ENCODE assay signal across 24 cellular contexts in genomic region chr1:204170494-204171155, GRCh38. TPM values are rescaled to one million over a fixed set of nuclear protein-coding genes. Genes with fewer than 3 reads are reported as not detected.
DNase-seq lines count a peak whose midpoint lies in the region; ATAC-seq, FAIRE-seq and TF ChIP-seq lines count a peak whose summit lies in the region.
"Had no signal": no experiment of that assay in that cellular context is flagged by ENCODE, and none has a peak within 500 bp of the region (broad histone marks: within the 10 kb centered on the region; RNA-seq: fewer than 3 reads in every experiment).

No MANE protein-coding gene starts in this region.

- TF ChIP-seq CTCF in D721Med (IDR thresholded peaks at IDR 0.05; ENCODE audit: insufficient read depth, missing control alignments), result no peak
- TF ChIP-seq CTCF in PC-9 (conservative IDR thresholded peaks at IDR 0.05), result no peak
- TF ChIP-seq CTCF in epithelial cell of esophagus (IDR thresholded peaks at IDR 0.05; ENCODE audit: insufficient read depth, low read depth, low read length, missing control alignments), result no peak
- TF ChIP-seq CTCF in right lobe of liver (IDR thresholded peaks at IDR 0.05), result no peak
- TF ChIP-seq CTCF in Caco-2 (IDR thresholded peaks at IDR 0.05; ENCODE audit: insufficient read depth in 1 of 2, low read depth in 1 of 2, low read length in 1 of 2, severe bottlenecking in 1 of 2, unreplicated experiment in 1 of 2), result no peak

- FAIRE-seq in D721Med (lab: Jason Lieb, UNC), result peak; percentile 83
- FAIRE-seq: G401.6, GM12878, H1, K562 had no signal

- H3K4me3 Mint-ChIP-seq in Caco-2 (ENCODE audit: unreplicated experiment), result no peak overlapping the region
- no peak overlapping the region for H3K4me3 Mint-ChIP-seq in stimulated activated naive CD8-positive, alpha-beta T cell treated with anti-CD3 and anti-CD28 coated beads, Interleukin-15, amount 100 ng/mL, for 72 hours

- no peaks in the 10 kb centered on the region for H3K27me3 ChIP-seq in PC-9 (ENCODE audit: insufficient read depth, low read depth)
- H3K27me3 ChIP-seq in right lobe of liver, result no peaks in the 10 kb centered on the region
- H3K27me3 ChIP-seq in Caco-2 (replicated peaks; ENCODE audit: control insufficient read depth, insufficient read depth, low read length), result no peaks in the 10 kb centered on the region; the same call in 1 of the 2 replicates

- H3K4me1 ChIP-seq in PC-9 (replicated peaks; ENCODE audit: insufficient read depth), result peaks cover 45% of the 10 kb centered on the region
- H3K4me1 ChIP-seq in right lobe of liver, result peaks cover 0 to 20% (median 0%) of the 10 kb centered on the region in 4 donors
- H3K4me1 ChIP-seq in Caco-2, result peaks cover 11% of the 10 kb centered on the region

- H3K36me3 Mint-ChIP-seq in Caco-2 (ENCODE audit: insufficient read depth, unreplicated experiment), result no peaks in the 10 kb centered on the region

- H3K4me2 ChIP-seq in PC-9, result peak overlapping the region; percentile 6; the same call in 1 of the 2 replicates

- CTCF ChIA-PET in PC-9 (lab: Charles Lee), result no interaction called here
- CTCF ChIA-PET in Caco-2 (lab: Charles Lee), result no interaction called here

- H2AFZ ChIP-seq in PC-9, result no peak overlapping the region

- H3K4me1 Mint-ChIP-seq in Caco-2 (ENCODE audit: low read depth, unreplicated experiment), result peaks cover 9% of the 10 kb centered on the region
- no peaks in the 10 kb centered on the region for H3K4me1 Mint-ChIP-seq in stimulated activated naive CD8-positive, alpha-beta T cell treated with anti-CD3 and anti-CD28 coated beads, Interleukin-15, amount 100 ng/mL, for 72 hours

- WGBS in right lobe of liver (ENCODE audit: insufficient coverage, low coverage, low lambda C conversion rate, missing lambda C conversion rate), result 56% methylated on average over 3 of the region's 3 CpGs

- BruUV-seq in PC-9 (replicated peaks; lab: Mats Ljungman, UMichigan), result no TSS peak
- no TSS peak for BruUV-seq in Caco-2 (replicated peaks; lab: Mats Ljungman, UMichigan)

- H3F3A ChIP-seq in PC-9 (ENCODE audit: insufficient read depth, low read depth), result peaks cover 22% of the 10 kb centered on the region

- H3K27ac Mint-ChIP-seq in Caco-2 (ENCODE audit: unreplicated experiment), result no peak overlapping the region
- no peak overlapping the region for H3K27ac Mint-ChIP-seq in stimulated activated naive CD8-positive, alpha-beta T cell treated with anti-CD3 and anti-CD28 coated beads, Interleukin-15, amount 100 ng/mL, for 72 hours

- H3K9me3 Mint-ChIP-seq in Caco-2 (ENCODE audit: unreplicated experiment), result peaks cover 12% of the 10 kb centered on the region
- H3K9me3 Mint-ChIP-seq in stimulated activated naive CD8-positive, alpha-beta T cell treated with anti-CD3 and anti-CD28 coated beads, Interleukin-15, amount 100 ng/mL, for 72 hours, result peaks cover 37 to 55% of the 10 kb centered on the region in 2 donors

- H3K27me3 Mint-ChIP-seq in Caco-2 (ENCODE audit: insufficient read depth, unreplicated experiment), result no peaks in the 10 kb centered on the region
- H3K27me3 Mint-ChIP-seq in stimulated activated naive CD8-positive, alpha-beta T cell treated with anti-CD3 and anti-CD28 coated beads, Interleukin-15, amount 100 ng/mL, for 72 hours, result peaks cover 9% of the 10 kb centered on the region

- no peak overlapping the region for H3K4me3 ChIP-seq in PC-9
- H3K4me3 ChIP-seq in epithelial cell of esophagus (ENCODE audit: low read length), result no peak overlapping the region
- H3K4me3 ChIP-seq in right lobe of liver, result no peak overlapping the region
- H3K4me3 ChIP-seq in Caco-2 (ENCODE audit: low read depth, low read length), result no peak overlapping the region
- H3K4me3 ChIP-seq: GM12878, K562 had no signal

- peaks cover 10% of the 10 kb centered on the region; the same call in 1 of the 2 replicates for H3K36me3 ChIP-seq in PC-9 (ENCODE audit: low read depth)
- no peaks in the 10 kb centered on the region for H3K36me3 ChIP-seq in right lobe of liver
- H3K36me3 ChIP-seq in Caco-2 (ENCODE audit: control insufficient read depth, insufficient read depth, low read length), result no peaks in the 10 kb centered on the region

- H3K27ac ChIP-seq in PC-9 (peak overlapping the region; percentile 88), right lobe of liver (peak overlapping the region in 1 of 3 donors; percentile 42)
- H3K27ac ChIP-seq: HL-60 had no signal

- intact Hi-C loops in PC-9 (cut with micrococcal nuclease; ENCODE audit: unreplicated experiment), result loop anchor here (1.0 to 5.0 kb wide), 2 partner anchors 28 to 337 kb away; no protein-coding TSS in a partner anchor
- intact Hi-C loops in right lobe of liver (cut with DNase I), result no loop called here
- intact Hi-C loops in Caco-2 (cut with micrococcal nuclease; ENCODE audit: unreplicated experiment), result no loop called here

- no peaks in the 10 kb centered on the region for H4K20me1 ChIP-seq in PC-9 (ENCODE audit: insufficient read depth)

- no peaks in the 10 kb centered on the region for H3K9me2 ChIP-seq in PC-9 (ENCODE audit: insufficient read depth)

- peak; percentile 64 to 84 (median 76) for ATAC-seq in right lobe of liver
- no peak for ATAC-seq in stimulated activated naive CD8-positive, alpha-beta T cell treated with anti-CD3 and anti-CD28 coated beads, Interleukin-15, amount 100 ng/mL, for 72 hours
- ATAC-seq in HG03139 (IDR thresholded peaks at IDR 0.05; ENCODE audit: unreplicated experiment), result no peak
- ATAC-seq: GM12878, K562 had no signal

- no peak for TF ChIP-seq POLR2A in right lobe of liver (IDR thresholded peaks at IDR 0.05)

- DNase-seq in D721Med (ENCODE audit: insufficient read length, low spot score), result no peak
- no peak for DNase-seq in PC-9
- peak; percentile 47 for DNase-seq in epithelial cell of esophagus (ENCODE audit: low read depth)
- peak in 1 of 3 donors; percentile 59 for DNase-seq in right lobe of liver
- DNase-seq in COLO668 (lab: John Stamatoyannopoulos, UW; ENCODE audit: unreplicated experiment), result no peak
- DNase-seq in Caco-2, result no peak
- DNase-seq in stimulated activated naive CD8-positive, alpha-beta T cell treated with anti-CD3 and anti-CD28 coated beads, Interleukin-15, amount 100 ng/mL, for 72 hours, result no peak
- DNase-seq: HCEC 1CT; NCI-H1105; NCI-H1436 treated with DMSO at 0.1 percent for 48 hours; NCI-H1930; NCI-H2107; NCI-H526; NK-92 treated with Interleukin-12 subunit alpha and Interleukin-12 subunit beta, amount 100 ng/mL, for 24 hours; RPMI8226; SHP77 had no signal

- peaks cover 24% of the 10 kb centered on the region for H3K9me3 ChIP-seq in PC-9 (ENCODE audit: insufficient read depth, low read depth)
- no peaks in the 10 kb centered on the region for H3K9me3 ChIP-seq in right lobe of liver
- peaks cover 11% of the 10 kb centered on the region; the same call in 1 of the 2 replicates for H3K9me3 ChIP-seq in Caco-2

- POLR2A ChIA-PET in PC-9 (lab: Charles Lee; ENCODE audit: unreplicated experiment), result interaction anchor here (0.6 kb wide), 1 partner anchor 224 kb away, joined by 3 read pairs; no protein-coding TSS in a partner anchor
- POLR2A ChIA-PET in Caco-2 (lab: Charles Lee), result no interaction called here

- peaks cover 15% of the 10 kb centered on the region for H3K79me2 ChIP-seq in PC-9 (ENCODE audit: low read depth)

RNA-seq across cellular contexts. Expression of gene REN, which starts 4.5 kb away (rescaled TPM):
- total RNA-seq in PC-9 (2021), result 0.81 TPM in 1 of 2 replicates, not detected in the other
- under 1 TPM in 5 of 6 experiments, not detected in 1; 0.25 to 0.44 (median 0.27) TPM for total RNA-seq in right lobe of liver
- not detected in 2 replicates for total RNA-seq in Caco-2 (2022)
- total RNA-seq: GM12878, H1, SK-MEL-5 had no signal

RNA-seq across cellular contexts. Expression of gene ETNK2, which starts 18.8 kb away (rescaled TPM):
- total RNA-seq in PC-9 (2021) (16.3 and 18.3 TPM in 2 replicates), right lobe of liver (100 to 1,000 TPM in 3 of 6 experiments, 10 to 100 TPM in 3; 30.9 to 231 (median 98.9) TPM), Caco-2 (2022) (16.2 and 21.9 TPM in 2 replicates)
- total RNA-seq: GM12878 had no signal

RNA-seq across cellular contexts. Expression of gene KISS1, which starts 25.7 kb away (rescaled TPM):
- total RNA-seq in PC-9 (2021) (4.0 and 5.2 TPM in 2 replicates), right lobe of liver (1 to 10 TPM in 1 of 6 experiments, under 1 TPM in 2, not detected in 3; 0.51 to 1.1 (median 0.72) TPM), Caco-2 (2022) (2.9 and 3.3 TPM in 2 replicates)
- total RNA-seq: GM12878, H1, K562, SK-MEL-5 had no signal

RNA-seq across cellular contexts. Expression of gene GOLT1A, which starts 43.2 kb away (rescaled TPM):
- total RNA-seq in PC-9 (2021) (18.7 and 22.8 TPM in 2 replicates), right lobe of liver (100 to 1,000 TPM in 1 of 6 experiments, 10 to 100 TPM in 5; 49.4 to 103 (median 74.5) TPM), Caco-2 (2022) (20.4 and 25.9 TPM in 2 replicates)
- total RNA-seq: A172, GM12878, K562, SK-MEL-5 had no signal

Comparison
In these comparisons a context has a peak if more than half of its experiments do, and no peak if none do; other contexts are left out.
1. ATAC-seq: peak in right lobe of liver (4 of 4); none in stimulated activated naive CD8-positive, alpha-beta T cell treated with anti-CD3 and anti-CD28 coated beads, Interleukin-15, amount 100 ng/mL, for 72 hours (single experiment) and HG03139 (single experiment).